Comparison of ENCODE assay signal across 1 cellular context in genomic region chr1:156096640-156097391, GRCh38.
TF ChIP-seq lines count a peak whose summit lies in the region.

No MANE protein-coding gene starts in this region.

TF ChIP-seq in HEK293, 187 proteins besides CTCF, POLR2A, EP300 and RAD21 (continued from another document):
- TF ChIP-seq ZNF280C (tag by site-specific recombination; IDR thresholded peaks at IDR 0.05), result no peak
- TF ChIP-seq SETDB1 (IDR thresholded peaks at IDR 0.05; ENCODE audit: insufficient read length, low read length), result no peak
- no peak for TF ChIP-seq ZNF155 (tag by site-specific recombination; IDR thresholded peaks at IDR 0.05)
- TF ChIP-seq, protein P1, sequence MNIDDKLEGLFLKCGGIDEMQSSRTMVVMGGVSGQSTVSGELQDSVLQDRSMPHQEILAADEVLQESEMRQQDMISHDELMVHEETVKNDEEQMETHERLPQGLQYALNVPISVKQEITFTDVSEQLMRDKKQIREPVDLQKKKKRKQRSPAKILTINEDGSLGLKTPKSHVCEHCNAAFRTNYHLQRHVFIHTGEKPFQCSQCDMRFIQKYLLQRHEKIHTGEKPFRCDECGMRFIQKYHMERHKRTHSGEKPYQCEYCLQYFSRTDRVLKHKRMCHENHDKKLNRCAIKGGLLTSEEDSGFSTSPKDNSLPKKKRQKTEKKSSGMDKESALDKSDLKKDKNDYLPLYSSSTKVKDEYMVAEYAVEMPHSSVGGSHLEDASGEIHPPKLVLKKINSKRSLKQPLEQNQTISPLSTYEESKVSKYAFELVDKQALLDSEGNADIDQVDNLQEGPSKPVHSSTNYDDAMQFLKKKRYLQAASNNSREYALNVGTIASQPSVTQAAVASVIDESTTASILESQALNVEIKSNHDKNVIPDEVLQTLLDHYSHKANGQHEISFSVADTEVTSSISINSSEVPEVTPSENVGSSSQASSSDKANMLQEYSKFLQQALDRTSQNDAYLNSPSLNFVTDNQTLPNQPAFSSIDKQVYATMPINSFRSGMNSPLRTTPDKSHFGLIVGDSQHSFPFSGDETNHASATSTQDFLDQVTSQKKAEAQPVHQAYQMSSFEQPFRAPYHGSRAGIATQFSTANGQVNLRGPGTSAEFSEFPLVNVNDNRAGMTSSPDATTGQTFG (tag by site-specific recombination; IDR thresholded peaks at IDR 0.05; ENCODE audit: borderline replicate concordance), result no peak
- no peak for TF ChIP-seq ZSCAN4 (tag by site-specific recombination; IDR thresholded peaks at IDR 0.05)
- TF ChIP-seq ZNF580 (tag by site-specific recombination; IDR thresholded peaks at IDR 0.05), result no peak
- peak; percentile 39; the same call in 1 of the 2 replicates for TF ChIP-seq ZNF2 (tag by site-specific recombination; IDR thresholded peaks at IDR 0.05)
- no peak for TF ChIP-seq OVOL3 (tag by site-specific recombination; IDR thresholded peaks at IDR 0.05)
- TF ChIP-seq ZNF701 (tag by site-specific recombination; IDR thresholded peaks at IDR 0.05), result no peak
- no peak for TF ChIP-seq ZBTB21 (tag by site-specific recombination; IDR thresholded peaks at IDR 0.05)
- no peak for TF ChIP-seq ZNF560 (tag by site-specific recombination; IDR thresholded peaks at IDR 0.05; ENCODE audit: borderline replicate concordance)
- TF ChIP-seq ZIC2 (tag by site-specific recombination; IDR thresholded peaks at IDR 0.05), result peak; percentile 36
- no peak for TF ChIP-seq ZNF138 (tag by site-specific recombination; IDR thresholded peaks at IDR 0.05; ENCODE audit: borderline replicate concordance)
- peak; percentile 72; the same call in 1 of the 2 replicates for TF ChIP-seq ZNF654 (tag by site-specific recombination; IDR thresholded peaks at IDR 0.05; ENCODE audit: low read depth)
- no peak for TF ChIP-seq ZNF23 (tag by site-specific recombination; IDR thresholded peaks at IDR 0.05; ENCODE audit: borderline replicate concordance)
- TF ChIP-seq EGR2 (tag by site-specific recombination; IDR thresholded peaks at IDR 0.05; ENCODE audit: low read depth), result no peak
- peak; percentile 76 for TF ChIP-seq FEZF1 (tag by site-specific recombination; IDR thresholded peaks at IDR 0.05)
- TF ChIP-seq ZNF394 (tag by site-specific recombination; IDR thresholded peaks at IDR 0.05; ENCODE audit: borderline replicate concordance), result 0 out of 2 replicates have a peak, but pooled peaks have one; percentile 14
- TF ChIP-seq SP7 (tag by site-specific recombination; IDR thresholded peaks at IDR 0.05), result peak; percentile 39; the same call in 1 of the 2 replicates
- 0 out of 2 replicates have a peak, but pooled peaks have one; percentile 39 for TF ChIP-seq ZEB2 (tag by site-specific recombination; IDR thresholded peaks at IDR 0.05)
- TF ChIP-seq, protein P2, sequence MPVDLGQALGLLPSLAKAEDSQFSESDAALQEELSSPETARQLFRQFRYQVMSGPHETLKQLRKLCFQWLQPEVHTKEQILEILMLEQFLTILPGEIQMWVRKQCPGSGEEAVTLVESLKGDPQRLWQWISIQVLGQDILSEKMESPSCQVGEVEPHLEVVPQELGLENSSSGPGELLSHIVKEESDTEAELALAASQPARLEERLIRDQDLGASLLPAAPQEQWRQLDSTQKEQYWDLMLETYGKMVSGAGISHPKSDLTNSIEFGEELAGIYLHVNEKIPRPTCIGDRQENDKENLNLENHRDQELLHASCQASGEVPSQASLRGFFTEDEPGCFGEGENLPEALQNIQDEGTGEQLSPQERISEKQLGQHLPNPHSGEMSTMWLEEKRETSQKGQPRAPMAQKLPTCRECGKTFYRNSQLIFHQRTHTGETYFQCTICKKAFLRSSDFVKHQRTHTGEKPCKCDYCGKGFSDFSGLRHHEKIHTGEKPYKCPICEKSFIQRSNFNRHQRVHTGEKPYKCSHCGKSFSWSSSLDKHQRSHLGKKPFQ (tag by site-specific recombination; IDR thresholded peaks at IDR 0.05), result no peak
- TF ChIP-seq ELK4 (IDR thresholded peaks at IDR 0.05; ENCODE audit: borderline replicate concordance, low read depth, low read length), result no peak
- TF ChIP-seq ZNF223 (tag by site-specific recombination; IDR thresholded peaks at IDR 0.05), result no peak
- no peak for TF ChIP-seq ZNF521 (tag by site-specific recombination; IDR thresholded peaks at IDR 0.05)
- no peak for TF ChIP-seq HOXD13 (CRISPR knock-in tag; IDR thresholded peaks at IDR 0.05; ENCODE audit: borderline replicate concordance)
- TF ChIP-seq ZNF513 (tag by site-specific recombination; IDR thresholded peaks at IDR 0.05), result no peak
- no peak for TF ChIP-seq ZNF302 (tag by site-specific recombination; IDR thresholded peaks at IDR 0.05; ENCODE audit: low read depth)
- 0 out of 2 replicates have a peak, but pooled peaks have one; percentile 20 for TF ChIP-seq ZBTB17 (tag by site-specific recombination; IDR thresholded peaks at IDR 0.05)
- TF ChIP-seq ZBTB48 (tag by site-specific recombination; IDR thresholded peaks at IDR 0.05), result peak; percentile 62; the same call in 1 of the 2 replicates
